ENCODE assay signal across 8 cellular contexts in the genomic region with DNA sequence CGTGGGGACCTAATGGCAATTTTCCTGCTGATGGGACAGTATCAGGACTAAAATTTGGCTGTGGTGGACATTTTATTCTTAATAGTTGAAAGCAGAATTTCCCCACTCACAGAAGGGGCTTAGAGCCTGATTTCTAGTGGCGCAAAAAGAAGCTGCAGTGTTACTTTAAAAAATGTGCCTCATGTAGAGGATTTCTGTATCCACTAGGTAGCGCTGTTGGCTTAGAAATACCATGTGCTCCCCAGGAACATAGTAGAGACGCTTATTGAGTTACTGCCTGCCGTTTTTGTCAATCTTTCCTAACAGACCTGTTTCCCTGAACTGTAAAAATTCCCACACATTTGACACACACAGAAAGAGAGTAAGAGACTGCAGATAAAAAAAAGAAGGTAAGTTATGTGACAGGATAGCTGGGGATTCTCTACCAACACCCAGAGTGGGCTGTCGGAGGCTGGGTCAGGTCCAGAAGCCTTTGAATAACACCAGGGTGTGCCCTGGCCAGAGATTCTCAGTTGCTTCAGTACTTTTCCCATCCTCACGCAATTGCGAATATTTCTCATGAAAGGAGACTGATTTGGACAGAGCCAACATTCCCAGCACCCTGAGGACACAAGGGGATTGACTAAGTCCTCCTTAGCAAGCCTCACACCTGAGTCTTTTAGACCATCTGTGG.
DNase-seq lines count a peak whose midpoint lies in the region; ATAC-seq and TF ChIP-seq lines count a peak whose summit lies in the region.

No MANE protein-coding gene starts in this region.

- H3K4me1 Mint-ChIP-seq in activated CD8-positive, alpha-beta T cell treated with anti-CD3 and anti-CD28 coated beads, Interleukin-2, amount 10 ng/mL, durations not matched to agents 7 days and 5 days (ENCODE audit: low read depth), result no peaks in the 10 kb centered on the region

- H3K36me3 Mint-ChIP-seq in activated CD8-positive, alpha-beta T cell treated with anti-CD3 and anti-CD28 coated beads, Interleukin-2, amount 10 ng/mL, durations not matched to agents 7 days and 5 days (ENCODE audit: low read depth), result no peaks in the 10 kb centered on the region

- no peaks in the 10 kb centered on the region for H3K9me3 Mint-ChIP-seq in activated CD8-positive, alpha-beta T cell treated with anti-CD3 and anti-CD28 coated beads, Interleukin-2, amount 10 ng/mL, durations not matched to agents 7 days and 5 days (ENCODE audit: insufficient read depth)

- DNase-seq in Ammon's horn (ENCODE audit: low spot score) (peak; percentile 67), GM13976 (ENCODE audit: low spot score) (peak; percentile 13), NCI-H524 treated with DMSO at 0.1 percent for 48 hours (lab: John Stamatoyannopoulos, UW) (peak; percentile 1), globus pallidus (ENCODE audit: low spot score) (peak; percentile 54), putamen (ENCODE audit: low spot score) (peak; percentile 49)
- peak; percentile 42 for DNase-seq in activated CD8-positive, alpha-beta T cell treated with anti-CD3 and anti-CD28 coated beads, Interleukin-2, amount 10 ng/mL, durations not matched to agents 7 days and 5 days

- no peaks in the 10 kb centered on the region for H3K27me3 Mint-ChIP-seq in activated CD8-positive, alpha-beta T cell treated with anti-CD3 and anti-CD28 coated beads, Interleukin-2, amount 10 ng/mL, durations not matched to agents 7 days and 5 days (ENCODE audit: low read depth)

- TF ChIP-seq CTCF in GM13976 (IDR thresholded peaks at IDR 0.05; ENCODE audit: borderline replicate concordance, control extremely low read depth, extremely low read depth, insufficient read depth, missing control alignments), result peak; percentile 76

- ATAC-seq in HG03378 (IDR thresholded peaks at IDR 0.05; ENCODE audit: unreplicated experiment), result peak; percentile 92
- no peak for ATAC-seq in activated CD8-positive, alpha-beta T cell treated with anti-CD3 and anti-CD28 coated beads, Interleukin-2, amount 10 ng/mL, durations not matched to agents 7 days and 5 days
- ATAC-seq in GM21619 (IDR thresholded peaks at IDR 0.05; ENCODE audit: unreplicated experiment), result no peak

- H3K4me3 Mint-ChIP-seq in activated CD8-positive, alpha-beta T cell treated with anti-CD3 and anti-CD28 coated beads, Interleukin-2, amount 10 ng/mL, durations not matched to agents 7 days and 5 days, result no peak overlapping the region

- CTCF ChIA-PET in activated CD8-positive, alpha-beta T cell treated with anti-CD3 and anti-CD28 coated beads, Interleukin-2, amount 10 ng/mL, durations not matched to agents 7 days and 5 days (lab: Charles Lee), result interaction anchor here (1.1 kb wide), 1 partner anchor 199 kb away, joined by 3 read pairs; no protein-coding TSS in a partner anchor

- POLR2A ChIA-PET in activated CD8-positive, alpha-beta T cell treated with anti-CD3 and anti-CD28 coated beads, Interleukin-2, amount 10 ng/mL, durations not matched to agents 7 days and 5 days (lab: Charles Lee), result no interaction called here

- in situ Hi-C loops in GM13976 (cut with MboI; ENCODE audit: low sequenced_read_pairs, unreplicated experiment), result no loop called here

- H3K27ac Mint-ChIP-seq in activated CD8-positive, alpha-beta T cell treated with anti-CD3 and anti-CD28 coated beads, Interleukin-2, amount 10 ng/mL, durations not matched to agents 7 days and 5 days, result no peak overlapping the region

Comparison
In these comparisons a context has a peak if more than half of its experiments do, and no peak if none do; other contexts are left out.
1. DNase-seq: peak in every context shown above with its lines; median percentile 67 in Ammon's horn; 54 in globus pallidus; 49 in putamen; 42 in activated CD8-positive, alpha-beta T cell treated with anti-CD3 and anti-CD28 coated beads, Interleukin-2, amount 10 ng/mL, durations not matched to agents 7 days and 5 days; 13 in GM13976; 1 in NCI-H524 treated with DMSO at 0.1 percent for 48 hours.